Comparison of ENCODE assay signal across 28 cellular contexts in genomic region chr5:32143991-32144636, GRCh38. TPM values are rescaled to one million over a fixed set of nuclear protein-coding genes. Genes with fewer than 3 reads are reported as not detected.
DNase-seq lines count a peak whose midpoint lies in the region; ATAC-seq, FAIRE-seq and TF ChIP-seq lines count a peak whose summit lies in the region.
"Had no signal": no experiment of that assay in that cellular context is flagged by ENCODE, and none has a peak within 500 bp of the region (broad histone marks: within the 10 kb centered on the region; RNA-seq: fewer than 3 reads in every experiment).

No MANE protein-coding gene starts in this region.

- TF ChIP-seq RAD21 in K562 (CRISPR knock-in tag; conservative IDR thresholded peaks at IDR 0.05 in 1 of 2, IDR thresholded peaks at IDR 0.05 in 1 of 2), result no peak

- H3K36me3 ChIP-seq in HEK293 (ENCODE audit: control insufficient read depth in 2 of 2, insufficient read depth in 1 of 2, low read length in 2 of 2), result peaks cover 6% of the 10 kb centered on the region in 2 experiments; a peak in 2 of 3 replicates
- peaks cover 55% of the 10 kb centered on the region for H3K36me3 ChIP-seq in K562 (ENCODE audit: control insufficient read depth, insufficient read depth, low read length)
- no peaks in the 10 kb centered on the region for H3K36me3 ChIP-seq in prostate gland
- H3K36me3 ChIP-seq: pancreas had no signal

- no peaks in the 10 kb centered on the region for H3K27me3 Mint-ChIP-seq in activated T-cell treated with anti-CD3 and anti-CD28 coated beads, Interleukin-2, amount 50 U/mL, for 24 hours
- H3K27me3 Mint-ChIP-seq: naive B cell; stimulated activated naive CD8-positive, alpha-beta T cell treated with anti-CD3 and anti-CD28 coated beads, Interleukin-15, amount 100 ng/mL, for 72 hours had no signal

- H3K9me1 ChIP-seq in K562 (ENCODE audit: control insufficient read depth, insufficient read depth, low read length), result peaks cover 3% of the 10 kb centered on the region

- POLR2A ChIA-PET in HEK293 (lab: Yijun Ruan, JAX), result interaction anchor here (1.0 kb wide), 1 partner anchor 30 kb away, joined by 4 read pairs; the partner anchor contains the start of gene GOLPH3
- POLR2A ChIA-PET in K562 (lab: Yijun Ruan, JAX), result interaction anchor here (0.6 to 0.7 kb wide), 2 partner anchors 11 kb away, joined by 3 read pairs; no protein-coding TSS in a partner anchor

- no peak overlapping the region for H3K9ac ChIP-seq in K562 (ENCODE audit: insufficient read depth in 1 of 2, low read depth in 2 of 2, low read length in 2 of 2)
- H3K9ac ChIP-seq: KMS-11 had no signal

- H3K4me3 ChIP-seq in HEK293 (ENCODE audit: low read depth, low read length), result no peak overlapping the region
- H3K4me3 ChIP-seq in K562, result no peak overlapping the region
- no peak overlapping the region for H3K4me3 ChIP-seq in prostate gland
- H3K4me3 ChIP-seq: ascending aorta, hepatocyte, pancreas, upper lobe of left lung had no signal

- CTCF ChIA-PET in HEK293 (lab: Yijun Ruan, JAX), result no interaction called here
- CTCF ChIA-PET in K562 (lab: Yijun Ruan, JAX; ENCODE audit: low intra/inter-chr PET ratio), result no interaction called here

- BruUV-seq in K562 (replicated peaks; lab: Mats Ljungman, UMichigan), result no TSS peak

- FAIRE-seq in K562 (lab: Jason Lieb, UNC), result no peak
- FAIRE-seq: A204.1, endometrium, keratinocyte, pancreas had no signal

- peaks cover 63% of the 10 kb centered on the region for H3K36me3 Mint-ChIP-seq in activated T-cell treated with anti-CD3 and anti-CD28 coated beads, Interleukin-2, amount 50 U/mL, for 24 hours (ENCODE audit: low read depth)

- no peak overlapping the region; the same call in 1 of the 2 replicates for H3K27ac ChIP-seq in HEK293 (ENCODE audit: extremely low read depth, low read depth, low read length)
- H3K27ac ChIP-seq in K562 (ENCODE audit: extremely low read depth, low read depth, low read length), result no peak overlapping the region
- peak overlapping the region; percentile 40 to 73 for H3K27ac ChIP-seq in prostate gland
- H3K27ac ChIP-seq: ascending aorta, KMS-11, pancreas had no signal

- no peak overlapping the region for H3K4me2 ChIP-seq in K562 (ENCODE audit: insufficient read depth, low read length)
- H3K4me2 ChIP-seq: hepatocyte, KMS-11 had no signal

- H3K9me3 ChIP-seq in HEK293 (ENCODE audit: control insufficient read depth, insufficient read depth, low read depth, low read length) (no peaks in the 10 kb centered on the region), K562 (replicated peaks; ENCODE audit: control insufficient read depth, insufficient read depth, low read depth, low read length) (no peaks in the 10 kb centered on the region), prostate gland (no peaks in the 10 kb centered on the region)
- H3K9me3 ChIP-seq: ascending aorta, pancreas, upper lobe of left lung had no signal

- ATAC-seq in K562 (no peak), HG02798 (IDR thresholded peaks at IDR 0.05; ENCODE audit: poor library complexity, unreplicated experiment) (no peak), GM21825 (IDR thresholded peaks at IDR 0.05; ENCODE audit: unreplicated experiment) (no peak)
- ATAC-seq: stimulated activated naive CD8-positive, alpha-beta T cell treated with anti-CD3 and anti-CD28 coated beads, Interleukin-15, amount 100 ng/mL, for 72 hours had no signal

- H3K9me3 Mint-ChIP-seq in activated T-cell treated with anti-CD3 and anti-CD28 coated beads, Interleukin-2, amount 50 U/mL, for 24 hours, result no peaks in the 10 kb centered on the region
- H3K9me3 Mint-ChIP-seq: naive B cell; stimulated activated naive CD8-positive, alpha-beta T cell treated with anti-CD3 and anti-CD28 coated beads, Interleukin-15, amount 100 ng/mL, for 72 hours had no signal

- DNase-seq in activated T-cell treated with anti-CD3 and anti-CD28 coated beads, Interleukin-2, amount 50 U/mL, for 24 hours, result no peak
- DNase-seq in activated T-cell treated with anti-CD3 and anti-CD28 coated beads, Interleukin-2, amount 50 U/mL, for 48 hours, result no peak
- DNase-seq in K562 (ENCODE audit: extremely low read depth in 1 of 4, low spot score in 3 of 4), result no peak
- no peak for DNase-seq in prostate gland (ENCODE audit: low spot score)
- DNase-seq in NCI-H128 (lab: John Stamatoyannopoulos, UW; ENCODE audit: unreplicated experiment), result no peak
- DNase-seq: activated CD4-positive, alpha-beta T cell treated with anti-CD3 and anti-CD28 coated beads for 48 hours; activated CD8-positive, alpha-beta memory T cell treated with anti-CD3 and anti-CD28 coated beads, Interleukin-2, amount 50 U/mL, for 48 hours; activated naive CD4-positive, alpha-beta T cell treated with Interleukin-2 at 50 U/mL for 16 hours; GDM1; HCEC 1CT; mammary epithelial cell; naive B cell; NCI-H1092; NCI-H2081; RPMI8226; stimulated activated CD4-positive, alpha-beta T cell treated with anti-CD3 and anti-CD28 coated beads, Interleukin-2, amount 100 ng/mL, for 48 hours; stimulated activated naive CD8-positive, alpha-beta T cell treated with anti-CD3 and anti-CD28 coated beads, Interleukin-15, amount 100 ng/mL, for 72 hours; upper lobe of left lung had no signal

- intact Hi-C loops in K562 (cut with micrococcal nuclease), result no loop called here
- intact Hi-C loops in prostate gland (cut with DNase I), result no loop called here

- peaks cover 77% of the 10 kb centered on the region for H3K79me2 ChIP-seq in K562 (ENCODE audit: control insufficient read depth, insufficient read depth, low read length)

- no peak for TF ChIP-seq CTCF in HEK293 (tag by site-specific recombination; IDR thresholded peaks at IDR 0.05)
- TF ChIP-seq CTCF in K562 (IDR thresholded peaks at IDR 0.05 in 2 of 3, conservative IDR thresholded peaks at IDR 0.05 in 1 of 3; ENCODE audit: insufficient read depth in 2 of 3, low read depth in 1 of 3, low read length in 3 of 3), result no peak
- no peak for TF ChIP-seq CTCF in prostate gland (IDR thresholded peaks at IDR 0.05)

- WGBS in K562 (ENCODE audit: insufficient coverage, low coverage, missing lambda C conversion rate), result 92% methylated on average over 6 of the region's 6 CpGs
- WGBS in prostate gland, result 66% methylated on average over 6 of the region's 6 CpGs

- no peak overlapping the region for H2AFZ ChIP-seq in K562 (ENCODE audit: low read depth, low read length)
- H2AFZ ChIP-seq: hepatocyte had no signal

- in situ Hi-C loops in K562 (cut with MboI), result no loop called here

- no peaks in the 10 kb centered on the region for H3K27me3 ChIP-seq in K562 (ENCODE audit: control insufficient read depth in 2 of 2, insufficient read depth in 2 of 2, low read length in 2 of 2)
- H3K27me3 ChIP-seq in prostate gland (replicated peaks; ENCODE audit: insufficient read depth), result no peaks in the 10 kb centered on the region
- H3K27me3 ChIP-seq: ascending aorta, hepatocyte, pancreas, upper lobe of left lung had no signal

- H3K4me1 ChIP-seq in HEK293 (ENCODE audit: control insufficient read depth, insufficient read depth, low read length), result peaks cover 49% of the 10 kb centered on the region
- H3K4me1 ChIP-seq in K562 (replicated peaks in 1 of 2; ENCODE audit: control insufficient read depth in 2 of 2, insufficient read depth in 2 of 2, low read length in 2 of 2), result peaks cover 0 to 4% of the 10 kb centered on the region in 2 experiments; a peak in 3 of 5 replicates
- H3K4me1 ChIP-seq in prostate gland (replicated peaks), result peaks cover 15% of the 10 kb centered on the region

- peaks cover 57% of the 10 kb centered on the region for H3K4me1 Mint-ChIP-seq in activated T-cell treated with anti-CD3 and anti-CD28 coated beads, Interleukin-2, amount 50 U/mL, for 24 hours (ENCODE audit: low read depth)

- TF ChIP-seq EP300 in K562 (IDR thresholded peaks at IDR 0.05; ENCODE audit: low read length), result no peak

- peak overlapping the region; percentile 63 for H3K27ac Mint-ChIP-seq in activated T-cell treated with anti-CD3 and anti-CD28 coated beads, Interleukin-2, amount 50 U/mL, for 24 hours
- H3K27ac Mint-ChIP-seq: stimulated activated naive CD8-positive, alpha-beta T cell treated with anti-CD3 and anti-CD28 coated beads, Interleukin-15, amount 100 ng/mL, for 72 hours had no signal

- H3K4me3 Mint-ChIP-seq in activated T-cell treated with anti-CD3 and anti-CD28 coated beads, Interleukin-2, amount 50 U/mL, for 24 hours, result no peak overlapping the region
- H3K4me3 Mint-ChIP-seq: naive B cell; stimulated activated naive CD8-positive, alpha-beta T cell treated with anti-CD3 and anti-CD28 coated beads, Interleukin-15, amount 100 ng/mL, for 72 hours had no signal

- peaks cover 33% of the 10 kb centered on the region for H4K20me1 ChIP-seq in K562 (replicated peaks; ENCODE audit: control insufficient read depth, insufficient read depth, low read length)

- TF ChIP-seq POLR2A in K562 (conservative IDR thresholded peaks at IDR 0.05) (no peak), prostate gland (IDR thresholded peaks at IDR 0.05) (no peak)

TF ChIP-seq in HEK293, 187 proteins besides CTCF, POLR2A, EP300 and RAD21 (continues in another document):
- TF ChIP-seq ZNF843 (tag by site-specific recombination; IDR thresholded peaks at IDR 0.05) (0 out of 2 replicates have a peak, but pooled peaks have one; percentile 15), ZNF121 (tag by site-specific recombination; IDR thresholded peaks at IDR 0.05) (peak; percentile 97)

TF ChIP-seq in K562, 482 proteins besides CTCF, POLR2A, EP300 and RAD21 (continues in another document):
- peak; percentile 48 for TF ChIP-seq RBM25 (IDR thresholded peaks at IDR 0.05; ENCODE audit: low read depth, low read length, severe bottlenecking)
- TF ChIP-seq ZNF121 (CRISPR knock-in tag; conservative IDR thresholded peaks at IDR 0.05), result peak; percentile 94
- TF ChIP-seq BRF1 (IDR thresholded peaks at IDR 0.05; ENCODE audit: borderline replicate concordance, extremely low read depth, insufficient read length), result no peak
- no peak for TF ChIP-seq SNIP1 (IDR thresholded peaks at IDR 0.05; ENCODE audit: low read depth)

RNA-seq across cellular contexts. Expression of gene GOLPH3, which starts 30.0 kb away (rescaled TPM):
- 32.6 and 51.8 TPM in 2 replicates for total RNA-seq in K562 (2011; cell fraction: chromatin; rRNA removed; ENCODE audit: low replicate concordance)
- 35.0 and 40.7 TPM in 2 replicates for total RNA-seq in K562 (2011; cell fraction: nucleolus; rRNA removed)
- 39.6 and 50.8 TPM in 2 replicates for total RNA-seq in K562 (2011; cell fraction: nucleoplasm; rRNA removed)
- total RNA-seq in K562 (2014; rRNA removed) (54.4 and 56.9 TPM in 2 replicates), K562 (2014; rRNA removed; fragmentation: Illumina TruSeq; extraction: Trizol) (60.8 and 68.2 TPM in 2 replicates), K562 (2015; rRNA removed; fragmentation: Illumina TruSeq; extraction: Trizol) (55.3 and 60.2 TPM in 2 replicates), K562 (2021) (84.9 and 94.6 TPM in 2 replicates), prostate gland (100 to 1,000 TPM; 118 to 259 TPM)
- polyA plus RNA-seq in K562 (2011; rRNA removed) (49.2 and 55.1 TPM in 2 replicates), K562 (2014; fragmentation: Illumina TruSeq; extraction: Trizol) (66.4 and 73.3 TPM in 2 replicates), K562 (2014; fragmentation: Nextera tagmentation; extraction: Ambion mirVana) (10 to 100 TPM; 18.8 to 21.5 TPM), K562 (2014; rRNA removed) (43.9 and 48.7 TPM in 2 replicates)
- polyA plus RNA-seq in K562 (2011; cell fraction: cytosol; rRNA removed), result 27.6 and 37.7 TPM in 2 replicates
- polyA plus RNA-seq in K562 (2011; cell fraction: nucleus; rRNA removed), result 18.4 and 26.1 TPM in 2 replicates
- 48.8 and 61.6 TPM in 2 replicates for polyA plus RNA-seq in K562 (2012)
- polyA minus RNA-seq in K562 (2011; rRNA and poly(A)+ RNA removed), result 76.6 and 82.5 TPM in 2 replicates
- 33.6 and 42.7 TPM in 2 replicates for polyA minus RNA-seq in K562 (2011; cell fraction: cytosol; rRNA and poly(A)+ RNA removed)
- polyA minus RNA-seq in K562 (2011; cell fraction: nucleus; rRNA and poly(A)+ RNA removed), result 27.1 and 40.3 TPM in 2 replicates

Comparison
In these comparisons a context has a peak if more than half of its experiments do, and no peak if none do; other contexts are left out.
1. H3K27ac ChIP-seq: peak in prostate gland (2 of 2); none in HEK293 (single experiment) and K562 (single experiment).